1 cellular context compared by ENCODE assay signal in the genomic region with DNA sequence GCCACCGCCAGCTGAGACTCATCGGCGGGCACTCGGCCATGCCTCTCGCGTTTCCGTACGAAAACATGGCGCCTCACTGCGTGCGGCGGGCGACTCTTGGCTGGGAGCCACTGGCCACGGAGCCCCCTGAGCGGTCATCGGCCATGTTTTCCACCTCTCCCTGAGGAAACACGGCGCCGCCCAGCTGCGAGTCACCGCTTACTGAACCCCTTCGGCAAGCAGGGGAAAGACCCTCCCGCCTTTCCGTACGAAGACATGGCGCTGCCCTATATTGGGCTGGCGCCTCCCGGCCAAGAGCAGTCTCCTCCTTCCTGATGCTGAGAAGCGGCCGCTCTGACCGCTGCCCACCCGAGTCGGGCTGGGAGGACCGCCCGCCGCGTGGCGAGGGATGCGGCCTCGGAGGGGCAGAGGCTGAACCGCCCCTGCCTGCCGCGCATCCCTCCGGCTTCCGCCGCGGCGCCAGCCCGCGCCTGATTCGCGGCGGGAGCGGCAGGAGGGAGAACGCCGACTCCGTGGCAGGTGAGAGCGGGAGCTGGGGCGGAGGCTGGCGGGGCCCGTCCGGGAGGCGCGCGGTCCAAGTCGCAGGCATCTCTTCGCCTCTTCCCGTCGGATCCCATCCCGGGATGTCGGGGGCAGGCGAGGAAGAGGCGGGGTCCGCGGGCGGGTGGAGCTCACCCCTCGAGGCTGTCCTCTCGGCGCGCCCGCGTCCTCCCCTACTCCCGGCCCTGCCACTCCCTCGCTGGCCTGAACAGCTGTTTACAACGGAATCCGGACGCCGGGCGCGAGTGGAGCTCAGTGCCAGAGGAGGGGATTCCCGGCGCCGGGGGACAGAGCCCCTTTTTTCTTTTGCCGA.
TF ChIP-seq lines count a peak whose summit lies in the region.

TCP11L1 (plus strand) TSS at position 299 of the 853 bp plus-strand sequence. CDS start 4,202 bp downstream, outside the sequence.

TF ChIP-seq in HepG2, 621 proteins besides CTCF, POLR2A, EP300 and RAD21 (continued from another document and continues in another):
- TF ChIP-seq ZNF644 (CRISPR knock-in tag; IDR thresholded peaks at IDR 0.05; ENCODE audit: low read depth) (no peak), NCOA1 (CRISPR knock-in tag; IDR thresholded peaks at IDR 0.05) (peak; percentile 93), BCL6 (CRISPR knock-in tag; IDR thresholded peaks at IDR 0.05) (peak; percentile 29; the same call in 1 of the 2 replicates), ZNF407 (CRISPR knock-in tag; IDR thresholded peaks at IDR 0.05; ENCODE audit: not compliant biosample characterization) (peak; percentile 55), KMT2B (CRISPR knock-in tag; IDR thresholded peaks at IDR 0.05) (peak; percentile 75), ZNF788 (CRISPR knock-in tag; IDR thresholded peaks at IDR 0.05; ENCODE audit: borderline replicate concordance) (peak; percentile 4; the same call in 1 of the 2 replicates), ZBTB46 (CRISPR knock-in tag; IDR thresholded peaks at IDR 0.05; ENCODE audit: borderline replicate concordance) (no peak), AGO2 (optimal IDR thresholded peaks at IDR 0.05; ENCODE audit: low read depth, low read length) (peak; percentile 74), MNT (IDR thresholded peaks at IDR 0.05) (peak; percentile 34; the same call in 1 of the 2 replicates), ZNF710 (CRISPR knock-in tag; IDR thresholded peaks at IDR 0.05; ENCODE audit: borderline replicate concordance) (peak; percentile 60; the same call in 1 of the 2 replicates), HCFC1 (IDR thresholded peaks at IDR 0.05; ENCODE audit: low read depth, low read length) (peak; percentile 59), ZNF350 (CRISPR knock-in tag; IDR thresholded peaks at IDR 0.05; ENCODE audit: borderline replicate concordance, low read depth) (peak; percentile 79; the same call in 1 of the 2 replicates), TRIM22 (IDR thresholded peaks at IDR 0.05) (no peak), ELF3 (CRISPR knock-in tag; IDR thresholded peaks at IDR 0.05) (peak; percentile 21; the same call in 1 of the 2 replicates), ZNF124 (CRISPR knock-in tag; IDR thresholded peaks at IDR 0.05) (no peak; the same call in 1 of the 2 replicates), NR0B2 (CRISPR knock-in tag; IDR thresholded peaks at IDR 0.05) (peak; percentile 39; the same call in 1 of the 2 replicates), SRSF1 (optimal IDR thresholded peaks at IDR 0.05; ENCODE audit: low read depth, low read length) (peak; percentile 85), RXRB (CRISPR knock-in tag; IDR thresholded peaks at IDR 0.05; ENCODE audit: borderline replicate concordance) (0 out of 2 replicates have a peak, but pooled peaks have one; percentile 11), ZNF335 (CRISPR knock-in tag; IDR thresholded peaks at IDR 0.05) (peak; percentile 78; the same call in 1 of the 2 replicates), RBAK (CRISPR knock-in tag; IDR thresholded peaks at IDR 0.05) (no peak), ZC3H13 (CRISPR knock-in tag; IDR thresholded peaks at IDR 0.05) (peak; percentile 78; the same call in 1 of the 2 replicates), THRA (CRISPR knock-in tag; IDR thresholded peaks at IDR 0.05; ENCODE audit: borderline replicate concordance) (peak; percentile 14), GATAD2A (CRISPR knock-in tag; IDR thresholded peaks at IDR 0.05) (0 out of 2 replicates have a peak, but pooled peaks have one; percentile 7), PTBP1 (IDR thresholded peaks at IDR 0.05; ENCODE audit: low read depth, low read length, poor library complexity, severe bottlenecking) (no peak), IKZF1 (IDR thresholded peaks at IDR 0.05) (no peak), KAT8 (CRISPR knock-in tag; IDR thresholded peaks at IDR 0.05) (peak; percentile 76; the same call in 1 of the 2 replicates)
- TF ChIP-seq, protein P1, sequence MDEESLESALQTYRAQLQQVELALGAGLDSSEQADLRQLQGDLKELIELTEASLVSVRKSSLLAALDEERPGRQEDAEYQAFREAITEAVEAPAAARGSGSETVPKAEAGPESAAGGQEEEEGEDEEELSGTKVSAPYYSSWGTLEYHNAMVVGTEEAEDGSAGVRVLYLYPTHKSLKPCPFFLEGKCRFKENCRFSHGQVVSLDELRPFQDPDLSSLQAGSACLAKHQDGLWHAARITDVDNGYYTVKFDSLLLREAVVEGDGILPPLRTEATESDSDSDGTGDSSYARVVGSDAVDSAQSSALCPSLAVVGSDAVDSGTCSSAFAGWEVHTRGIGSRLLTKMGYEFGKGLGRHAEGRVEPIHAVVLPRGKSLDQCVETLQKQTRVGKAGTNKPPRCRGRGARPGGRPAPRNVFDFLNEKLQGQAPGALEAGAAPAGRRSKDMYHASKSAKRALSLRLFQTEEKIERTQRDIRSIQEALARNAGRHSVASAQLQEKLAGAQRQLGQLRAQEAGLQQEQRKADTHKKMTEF (CRISPR knock-in tag; IDR thresholded peaks at IDR 0.05), result peak; percentile 85
- TF ChIP-seq, protein P2, sequence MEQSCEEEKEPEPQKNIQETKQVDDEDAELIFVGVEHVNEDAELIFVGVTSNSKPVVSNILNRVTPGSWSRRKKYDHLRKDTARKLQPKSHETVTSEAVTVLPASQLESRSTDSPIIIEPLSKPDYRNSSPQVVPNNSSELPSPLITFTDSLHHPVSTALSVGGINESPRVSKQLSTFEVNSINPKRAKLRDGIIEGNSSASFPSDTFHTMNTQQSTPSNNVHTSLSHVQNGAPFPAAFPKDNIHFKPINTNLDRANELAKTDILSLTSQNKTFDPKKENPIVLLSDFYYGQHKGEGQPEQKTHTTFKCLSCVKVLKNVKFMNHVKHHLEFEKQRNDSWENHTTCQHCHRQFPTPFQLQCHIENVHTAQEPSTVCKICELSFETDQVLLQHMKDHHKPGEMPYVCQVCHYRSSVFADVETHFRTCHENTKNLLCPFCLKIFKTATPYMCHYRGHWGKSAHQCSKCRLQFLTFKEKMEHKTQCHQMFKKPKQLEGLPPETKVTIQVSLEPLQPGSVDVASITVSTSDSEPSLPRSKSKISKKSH (CRISPR knock-in tag; IDR thresholded peaks at IDR 0.05; ENCODE audit: borderline replicate concordance), result no peak
